In the genomic region with DNA sequence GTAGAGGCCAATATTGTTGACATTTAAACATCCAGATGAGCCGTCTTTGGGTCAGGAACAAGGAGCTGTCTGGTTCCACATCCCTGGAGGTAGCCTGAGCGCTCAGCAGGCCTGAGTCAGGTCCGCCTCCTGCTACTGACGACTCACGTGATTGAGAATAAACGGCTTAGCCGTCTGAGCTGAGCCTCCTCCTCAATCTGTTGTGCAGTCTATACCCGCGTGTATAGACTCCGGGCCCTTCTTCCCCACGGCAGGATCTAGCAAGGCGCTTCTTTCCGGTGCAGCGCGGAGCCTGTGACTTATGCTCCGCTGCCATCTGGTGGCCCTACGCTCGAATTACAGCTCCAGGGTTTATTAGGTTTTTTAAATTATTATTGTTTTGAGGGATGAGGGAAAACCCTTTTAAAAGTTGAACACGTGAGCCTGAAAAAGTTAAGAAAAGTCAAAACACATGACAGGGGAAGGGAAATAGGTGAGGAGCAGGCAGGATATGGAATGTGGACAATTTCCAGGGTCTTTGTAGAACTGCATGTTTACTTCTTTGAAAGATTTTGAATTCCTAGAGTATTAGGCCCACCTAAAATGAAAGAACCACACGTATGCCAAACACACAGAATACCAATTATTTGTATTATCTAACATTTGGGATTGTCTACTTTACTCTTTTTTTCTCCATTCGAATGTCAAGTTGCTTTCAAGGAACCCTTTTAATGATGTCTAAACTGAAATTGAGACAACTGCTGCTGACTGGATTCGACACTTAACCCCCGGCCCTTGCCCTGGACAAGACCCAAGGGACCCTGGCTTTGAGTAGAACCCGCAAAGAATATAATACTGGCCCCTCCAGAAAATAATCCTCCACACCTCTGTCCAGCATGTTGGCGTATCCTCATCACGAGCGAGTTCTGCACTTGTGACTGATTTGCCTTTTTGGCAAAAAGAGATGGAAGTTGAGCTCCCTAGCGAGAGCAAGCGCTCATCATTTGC, we compare ENCODE assay signal across 8 cellular contexts.
DNase-seq lines count a peak whose midpoint lies in the region; ATAC-seq and TF ChIP-seq lines count a peak whose summit lies in the region.

No MANE protein-coding gene starts in this region.

- TF ChIP-seq CTCF in A673 (conservative IDR thresholded peaks at IDR 0.05; ENCODE audit: low read depth, low read length), result peak; percentile 94

- H3K4me3 ChIP-seq in A673 (ENCODE audit: low read depth, low read length, poor library complexity, severe bottlenecking), result no peak overlapping the region

- no peak overlapping the region for H3K27ac ChIP-seq in A673 (ENCODE audit: low read depth, low read length, poor library complexity, severe bottlenecking)
- no peak overlapping the region for H3K27ac ChIP-seq in caudate nucleus (ENCODE audit: low read depth, low read length)

- no peaks in the 10 kb centered on the region for H3K4me1 ChIP-seq in A673 (ENCODE audit: insufficient read depth, low read length, poor library complexity, severe bottlenecking)

- ATAC-seq in GM18520 (IDR thresholded peaks at IDR 0.05; ENCODE audit: unreplicated experiment) (peak; percentile 78), HG03103 (IDR thresholded peaks at IDR 0.05; ENCODE audit: low read depth, unreplicated experiment) (peak; percentile 88)

- H3K27me3 ChIP-seq in A673 (replicated peaks; ENCODE audit: insufficient read depth, low read depth, low read length, poor library complexity), result no peaks in the 10 kb centered on the region

- POLR2A ChIA-PET in A673 (lab: Charles Lee; ENCODE audit: low non-redundant PET), result no interaction called here

- DNase-seq in A673 (ENCODE audit: low spot score) (peak; percentile 83), NCI-H2196 (lab: John Stamatoyannopoulos, UW; ENCODE audit: unreplicated experiment) (peak; percentile 57), caudate nucleus (lab: John Stamatoyannopoulos, UW) (peak in 46 of 61 donors; percentile 2 to 72 (median 31)), kidney glomerular epithelial cell (lab: John Stamatoyannopoulos, UW) (peak; percentile 47)
- DNase-seq in activated CD4-positive, CD25-positive, alpha-beta regulatory T cell (lab: John Stamatoyannopoulos, UW), result peak; percentile 9 to 30 (median 21)
- DNase-seq in stimulated activated CD4-positive, alpha-beta T cell treated with anti-CD3 and anti-CD28 coated beads, Interleukin-4, amount 100 ng/mL, for 1 hour, result peak; percentile 60

- no TSS peak for BruUV-seq in A673 (replicated peaks; lab: Mats Ljungman, UMichigan)

- no peaks in the 10 kb centered on the region for H3K9me3 ChIP-seq in A673 (ENCODE audit: low read depth, low read length, poor library complexity, severe bottlenecking)

- no peaks in the 10 kb centered on the region for H3K36me3 ChIP-seq in A673 (ENCODE audit: insufficient read depth, low read length, poor library complexity, severe bottlenecking)

- intact Hi-C loops in A673 (cut with micrococcal nuclease; ENCODE audit: unreplicated experiment), result loop anchor here (1.0 kb wide), 1 partner anchor 311 kb away; no protein-coding TSS in a partner anchor

- CTCF ChIA-PET in A673 (lab: Charles Lee), result interaction anchor here (0.5 to 2.2 kb wide), 6 partner anchors 52 to 1500 kb away, joined by 3 to 19 read pairs (median 4); partner anchors contain the start of gene TSHZ1

Comparison
In these comparisons a context has a peak if more than half of its experiments do, and no peak if none do; other contexts are left out.
1. DNase-seq: peak in every context shown above with its lines; median percentile 83 in A673; 60 in stimulated activated CD4-positive, alpha-beta T cell treated with anti-CD3 and anti-CD28 coated beads, Interleukin-4, amount 100 ng/mL, for 1 hour; 57 in NCI-H2196; 47 in kidney glomerular epithelial cell; 31 in caudate nucleus; 21 in activated CD4-positive, CD25-positive, alpha-beta regulatory T cell.